In genomic region chr12:12365931-12366431, GRCh38 we compare ENCODE assay signal across 11 cellular contexts. TPM values are rescaled to one million over a fixed set of nuclear protein-coding genes. Genes with fewer than 3 reads are reported as not detected.
DNase-seq lines count a peak whose midpoint lies in the region; ATAC-seq and TF ChIP-seq lines count a peak whose summit lies in the region.
"Had no signal": no experiment of that assay in that cellular context is flagged by ENCODE, and none has a peak within 500 bp of the region (broad histone marks: within the 10 kb centered on the region; RNA-seq: fewer than 3 reads in every experiment).

No MANE protein-coding gene starts in this region.

- peak overlapping the region; percentile 38 for H3K27ac ChIP-seq in A673 (ENCODE audit: low read depth, low read length, poor library complexity, severe bottlenecking)
- H3K27ac ChIP-seq: heart left ventricle had no signal

- no peaks in the 10 kb centered on the region for H3K9me3 ChIP-seq in A673 (ENCODE audit: low read depth, low read length, poor library complexity, severe bottlenecking)
- H3K9me3 ChIP-seq: heart left ventricle had no signal

- peaks cover 11% of the 10 kb centered on the region for H3K4me1 ChIP-seq in A673 (ENCODE audit: insufficient read depth, low read length, poor library complexity, severe bottlenecking)

- BruUV-seq in A673 (replicated peaks; lab: Mats Ljungman, UMichigan) = no TSS peak

- H3K4me3 ChIP-seq in A673 (ENCODE audit: low read depth, low read length, poor library complexity, severe bottlenecking) = no peak overlapping the region
- H3K4me3 ChIP-seq: heart left ventricle had no signal

- intact Hi-C loops in A673 (cut with micrococcal nuclease; ENCODE audit: unreplicated experiment) = no loop called here

- no peak overlapping the region for H3K4me3 Mint-ChIP-seq in activated naive CD8-positive, alpha-beta T cell
- H3K4me3 Mint-ChIP-seq: memory B cell had no signal

- peak overlapping the region; percentile 13 for H3K27ac Mint-ChIP-seq in activated naive CD8-positive, alpha-beta T cell

- no peaks in the 10 kb centered on the region for H3K36me3 ChIP-seq in A673 (ENCODE audit: insufficient read depth, low read length, poor library complexity, severe bottlenecking)

- H3K4me1 Mint-ChIP-seq in activated naive CD8-positive, alpha-beta T cell (ENCODE audit: low read depth) = peaks cover 38% of the 10 kb centered on the region

- no peaks in the 10 kb centered on the region for H3K27me3 ChIP-seq in A673 (replicated peaks; ENCODE audit: insufficient read depth, low read depth, low read length, poor library complexity)
- H3K27me3 ChIP-seq: heart left ventricle had no signal

- no peaks in the 10 kb centered on the region for H3K27me3 Mint-ChIP-seq in activated naive CD8-positive, alpha-beta T cell
- H3K27me3 Mint-ChIP-seq: memory B cell had no signal

- in situ Hi-C loops in GM13977 (cut with MboI; ENCODE audit: low pct_unique_long_range_greater_than_20kb, low sequenced_read_pairs, unreplicated experiment) = no loop called here

- H3K36me3 Mint-ChIP-seq in activated naive CD8-positive, alpha-beta T cell = peaks cover 22% of the 10 kb centered on the region

- H3K9me3 Mint-ChIP-seq in activated naive CD8-positive, alpha-beta T cell (ENCODE audit: low read depth) = no peaks in the 10 kb centered on the region
- H3K9me3 Mint-ChIP-seq: memory B cell had no signal

- DNase-seq in A673 (ENCODE audit: low spot score) (peak; percentile 25), GM13977 (ENCODE audit: low spot score) (peak; percentile 27), hippocampal formation (lab: John Stamatoyannopoulos, UW) (peak; percentile 31 to 81), NCI-H1048 (lab: John Stamatoyannopoulos, UW) (no peak)
- DNase-seq: heart left ventricle, NCI-H524 treated with DMSO at 0.1 percent for 48 hours had no signal

- ATAC-seq in GM21619 (IDR thresholded peaks at IDR 0.05; ENCODE audit: unreplicated experiment) (no peak), HG03571 (IDR thresholded peaks at IDR 0.05; ENCODE audit: unreplicated experiment) (no peak), HG02798 (IDR thresholded peaks at IDR 0.05; ENCODE audit: poor library complexity, unreplicated experiment) (no peak)
- ATAC-seq: heart left ventricle had no signal

- no peak for TF ChIP-seq CTCF in A673 (conservative IDR thresholded peaks at IDR 0.05; ENCODE audit: low read depth, low read length)
- TF ChIP-seq CTCF in GM13977 (IDR thresholded peaks at IDR 0.05; ENCODE audit: extremely low read depth, insufficient read depth, missing control alignments) = no peak

- CTCF ChIA-PET in A673 (lab: Charles Lee) = no interaction called here

- POLR2A ChIA-PET in A673 (lab: Charles Lee; ENCODE audit: low non-redundant PET) = no interaction called here

RNA-seq across cellular contexts. Expression of gene BORCS5, which starts 9.1 kb away (rescaled TPM):
- 14.7 and 17.7 TPM in 2 replicates for total RNA-seq in A673 (2021)

RNA-seq across cellular contexts. Expression of gene MANSC1, which starts 15.9 kb away (rescaled TPM):
- total RNA-seq in A673 (2021) = 10.5 TPM in 2 replicates
